ENCODE assay signal across 16 cellular contexts in genomic region chr10:128186959-128187787, GRCh38.
A peak's percentile ranks its signal among the peaks of the same experiment; 100 is the strongest.
DNase-seq lines count a peak whose midpoint lies in the region; TF ChIP-seq lines count a peak whose summit lies in the region.
"Had no signal": no experiment of that assay in that cellular context is flagged by ENCODE, and none has a peak within 500 bp of the region (broad histone marks: within the 10 kb centered on the region; RNA-seq: fewer than 3 reads in every experiment).

No MANE protein-coding gene starts in this region.

- DNase-seq in stimulated activated CD4-positive, alpha-beta T cell treated with anti-CD3 and anti-CD28 coated beads, Interleukin-4, amount 100 ng/mL, for 1 hour, result peak; percentile 11
- DNase-seq in stimulated activated CD4-positive, alpha-beta T cell treated with anti-CD3 and anti-CD28 coated beads, Interleukin-12 subunit alpha, Interleukin-12 subunit beta, amount 100 ng/mL, for 4 hours, result no peak
- DNase-seq in activated T-helper 1 cell treated with Interleukin-2 at 50 U/mL for 16 hours (ENCODE audit: low read depth), result peak; percentile 20
- no peak for DNase-seq in mesothelial cell of epicardium (ENCODE audit: low spot score in 2 of 2, unreplicated experiment in 2 of 2)
- DNase-seq in NCI-H1436 treated with DMSO at 0.1 percent for 48 hours (lab: John Stamatoyannopoulos, UW), result no peak
- DNase-seq in MV-4-11 (lab: John Stamatoyannopoulos, UW), result no peak
- no peak for DNase-seq in NCI-H748 (lab: John Stamatoyannopoulos, UW; ENCODE audit: unreplicated experiment)
- no peak for DNase-seq in trophoblast cell
- DNase-seq: activated CD4-positive, CD25-positive, alpha-beta regulatory T cell; NCI-H1092; NCI-H526 treated with DMSO at 0.1 percent for 48 hours; SHP77; upper lobe of right lung had no signal

- H4K8ac ChIP-seq in trophoblast cell (ENCODE audit: low read depth, low read length), result no peak overlapping the region

- no peak overlapping the region for H2BK5ac ChIP-seq in trophoblast cell (ENCODE audit: low read depth, low read length, poor library complexity)

- no peak overlapping the region for H3K4me2 ChIP-seq in trophoblast cell (ENCODE audit: low read length)

- H3K27me3 ChIP-seq in trophoblast cell (ENCODE audit: insufficient read depth, low read length), result no peaks in the 10 kb centered on the region

- H3K27ac Mint-ChIP-seq in mesothelial cell of epicardium, result peak overlapping the region; percentile 82

- H2AK5ac ChIP-seq in trophoblast cell (ENCODE audit: low read length), result no peak overlapping the region

- H3K4ac ChIP-seq in trophoblast cell (ENCODE audit: low read depth, low read length), result no peak overlapping the region

- no peak overlapping the region for H3K9ac ChIP-seq in trophoblast cell (ENCODE audit: low read length)

- no peak overlapping the region for H3K23ac ChIP-seq in trophoblast cell (ENCODE audit: low read length)

- H3K4me3 Mint-ChIP-seq in mesothelial cell of epicardium, result peak overlapping the region; percentile 20

- H3K9me3 ChIP-seq in trophoblast cell (ENCODE audit: insufficient read depth, low read depth, low read length), result no peaks in the 10 kb centered on the region
- H3K9me3 ChIP-seq: upper lobe of right lung had no signal

- H3K79me1 ChIP-seq in trophoblast cell (ENCODE audit: low read length), result no peaks in the 10 kb centered on the region

- no peak overlapping the region for H3K14ac ChIP-seq in trophoblast cell (ENCODE audit: low read length)

- no peak overlapping the region for H3K27ac ChIP-seq in trophoblast cell (ENCODE audit: low read depth, low read length)
- H3K27ac ChIP-seq: epithelial cell of prostate, upper lobe of right lung had no signal

- peaks cover 4% of the 10 kb centered on the region for H3K27me3 Mint-ChIP-seq in mesothelial cell of epicardium (ENCODE audit: low read depth)

- no peak overlapping the region for H2BK12ac ChIP-seq in trophoblast cell (ENCODE audit: low read length)

- H3K4me1 Mint-ChIP-seq in mesothelial cell of epicardium, result peaks cover 17% of the 10 kb centered on the region
- H3K4me1 Mint-ChIP-seq: brain had no signal

- no peak overlapping the region for H2BK120ac ChIP-seq in trophoblast cell (ENCODE audit: insufficient read depth, low read length, poor library complexity)

- no peak overlapping the region for H4K91ac ChIP-seq in trophoblast cell (ENCODE audit: low read depth, low read length)

- no peaks in the 10 kb centered on the region for H3K79me2 ChIP-seq in trophoblast cell (ENCODE audit: control insufficient read depth, insufficient read depth, low read length, poor library complexity)

- no CpG with 5 or more reads among the region's 17 CpGs for WGBS in trophoblast cell (ENCODE audit: extremely low coverage, insufficient coverage, insufficient read length)

- no peak overlapping the region for H3K18ac ChIP-seq in trophoblast cell (ENCODE audit: low read length)

- H2AFZ ChIP-seq in trophoblast cell (ENCODE audit: insufficient read depth, low read length, poor library complexity), result no peak overlapping the region

- no peak overlapping the region for H4K12ac ChIP-seq in trophoblast cell (ENCODE audit: low read depth, low read length)

- H3K9me3 Mint-ChIP-seq in mesothelial cell of epicardium, result peaks cover 13% of the 10 kb centered on the region

- no peaks in the 10 kb centered on the region for H3K36me3 ChIP-seq in trophoblast cell (ENCODE audit: control insufficient read depth in 1 of 2, insufficient read depth in 2 of 2, low read length in 2 of 2)
- H3K36me3 ChIP-seq: upper lobe of right lung had no signal

- no peak for TF ChIP-seq CTCF in mesothelial cell of epicardium (IDR thresholded peaks at IDR 0.05; ENCODE audit: unreplicated experiment)

- no peaks in the 10 kb centered on the region for H3K36me3 Mint-ChIP-seq in mesothelial cell of epicardium
- H3K36me3 Mint-ChIP-seq: brain had no signal

- H3K4me3 ChIP-seq in trophoblast cell (ENCODE audit: low read depth, low read length), result no peak overlapping the region
- H3K4me3 ChIP-seq: lung, upper lobe of right lung had no signal

- peaks cover 0 to 2% of the 10 kb centered on the region in 2 experiments for H3K4me1 ChIP-seq in trophoblast cell (ENCODE audit: control insufficient read depth in 1 of 2, insufficient read depth in 2 of 2, low read length in 2 of 2)
- H3K4me1 ChIP-seq: upper lobe of right lung had no signal

Comparison
In these comparisons a context has a peak if more than half of its experiments do, and no peak if none do; other contexts are left out.
1. DNase-seq: peak in stimulated activated CD4-positive, alpha-beta T cell treated with anti-CD3 and anti-CD28 coated beads, Interleukin-4, amount 100 ng/mL, for 1 hour (single experiment) and activated T-helper 1 cell treated with Interleukin-2 at 50 U/mL for 16 hours (single experiment); none in stimulated activated CD4-positive, alpha-beta T cell treated with anti-CD3 and anti-CD28 coated beads, Interleukin-12 subunit alpha, Interleukin-12 subunit beta, amount 100 ng/mL, for 4 hours (single experiment), mesothelial cell of epicardium (0 of 2), NCI-H1436 treated with DMSO at 0.1 percent for 48 hours (single experiment), MV-4-11 (single experiment), NCI-H748 (single experiment) and trophoblast cell (0 of 2).